In genomic region chrX:65707153-65707552, GRCh38 we compare ENCODE assay signal across 8 cellular contexts. TPM values are rescaled to one million over a fixed set of nuclear protein-coding genes. Genes with fewer than 3 reads are reported as not detected.
DNase-seq lines count a peak whose midpoint lies in the region; ATAC-seq and TF ChIP-seq lines count a peak whose summit lies in the region.

No MANE protein-coding gene starts in this region.

- no peaks in the 10 kb centered on the region for H3K27me3 ChIP-seq in heart left ventricle
- H3K27me3 ChIP-seq in muscle layer of duodenum (ENCODE audit: low read depth, low read length) = no peaks in the 10 kb centered on the region

- no peak for TF ChIP-seq POLR2A in heart left ventricle (IDR thresholded peaks at IDR 0.05)

- no peaks in the 10 kb centered on the region for H3K27me3 Mint-ChIP-seq in activated naive CD8-positive, alpha-beta T cell treated with anti-CD3 and anti-CD28 coated beads, Interleukin-2, amount 50 U/mL, for 24 hours

- H3K36me3 ChIP-seq in heart left ventricle (no peaks in the 10 kb centered on the region), muscle layer of duodenum (ENCODE audit: control insufficient read depth in 1 of 2, insufficient read depth in 2 of 2, low read length in 2 of 2) (no peaks in the 10 kb centered on the region), urinary bladder (ENCODE audit: insufficient read depth) (no peaks in the 10 kb centered on the region)

- no peak for DNase-seq in heart left ventricle
- DNase-seq in Right ventricle myocardium superior = no peak
- no peak for DNase-seq in activated naive CD8-positive, alpha-beta T cell treated with anti-CD3 and anti-CD28 coated beads, Interleukin-2, amount 50 U/mL, for 24 hours
- DNase-seq in NCI-H446 treated with DMSO at 0.1 percent for 48 hours (lab: John Stamatoyannopoulos, UW) = no peak
- DNase-seq in NCI-H128 (lab: John Stamatoyannopoulos, UW; ENCODE audit: unreplicated experiment) = no peak
- no peak for DNase-seq in G401 (ENCODE audit: low spot score)

- peaks cover 43% of the 10 kb centered on the region for H3K36me3 Mint-ChIP-seq in activated naive CD8-positive, alpha-beta T cell treated with anti-CD3 and anti-CD28 coated beads, Interleukin-2, amount 50 U/mL, for 24 hours (ENCODE audit: low read depth)

- in situ Hi-C loops in G401 (cut with HindIII; ENCODE audit: low sequenced_read_pairs) = no loop called here

- peaks cover 74% of the 10 kb centered on the region for H3K4me1 Mint-ChIP-seq in activated naive CD8-positive, alpha-beta T cell treated with anti-CD3 and anti-CD28 coated beads, Interleukin-2, amount 50 U/mL, for 24 hours

- H3K9me3 ChIP-seq in heart left ventricle (no peaks in the 10 kb centered on the region), muscle layer of duodenum (ENCODE audit: control insufficient read depth in 1 of 2, low read length in 2 of 2) (no peaks in the 10 kb centered on the region)

- H3K4me1 ChIP-seq in heart left ventricle (peaks cover 0 to 82% (median 52%) of the 10 kb centered on the region in 12 donors), muscle layer of duodenum (ENCODE audit: control insufficient read depth in 1 of 2, insufficient read depth in 2 of 2, low read length in 2 of 2) (peaks cover 7 to 20% of the 10 kb centered on the region in 2 donors), urinary bladder (ENCODE audit: insufficient read depth) (peaks cover 5% of the 10 kb centered on the region)

- H3K4me3 ChIP-seq in heart left ventricle (no peak overlapping the region), muscle layer of duodenum (ENCODE audit: low read depth in 1 of 2, low read length in 2 of 2) (no peak overlapping the region), urinary bladder (ENCODE audit: low read depth, low read length) (no peak overlapping the region)

- H3K27ac ChIP-seq in heart left ventricle (peak overlapping the region in 11 of 12 donors; percentile 31 to 85 (median 78)), muscle layer of duodenum (ENCODE audit: low read length) (peak overlapping the region; percentile 74), urinary bladder (ENCODE audit: low read depth) (peak overlapping the region; percentile 15)

- no peak for ATAC-seq in heart left ventricle
- no peak for ATAC-seq in Right ventricle myocardium superior (ENCODE audit: poor library complexity)
- ATAC-seq in activated naive CD8-positive, alpha-beta T cell treated with anti-CD3 and anti-CD28 coated beads, Interleukin-2, amount 50 U/mL, for 24 hours = no peak

- H3K9me3 Mint-ChIP-seq in activated naive CD8-positive, alpha-beta T cell treated with anti-CD3 and anti-CD28 coated beads, Interleukin-2, amount 50 U/mL, for 24 hours = peaks cover 4% of the 10 kb centered on the region

- peak overlapping the region; percentile 53 for H3K4me3 Mint-ChIP-seq in activated naive CD8-positive, alpha-beta T cell treated with anti-CD3 and anti-CD28 coated beads, Interleukin-2, amount 50 U/mL, for 24 hours

- TF ChIP-seq CTCF in heart left ventricle (IDR thresholded peaks at IDR 0.05) = no peak

- intact Hi-C loops in heart left ventricle (cut with DNase I) = loop anchor here in 7 of 10 donors (2.0 to 10.0 kb wide), 7 partner anchors 14 to 280 kb away; partner anchors contain the start of gene MSN (in 2 of the 7)
- intact Hi-C loops in Right ventricle myocardium superior (cut with DNase I) = loop anchor here (5.0 to 10.0 kb wide), 2 partner anchors 40 to 112 kb away; partner anchors contain the start of gene MSN

- 33 to 56% (median 47%) methylated on average over 2 of the region's 2 CpGs for WGBS in heart left ventricle, 4 donors
- WGBS in urinary bladder = 37% methylated on average over 2 of the region's 2 CpGs

- H3K27ac Mint-ChIP-seq in activated naive CD8-positive, alpha-beta T cell treated with anti-CD3 and anti-CD28 coated beads, Interleukin-2, amount 50 U/mL, for 24 hours = peak overlapping the region; percentile 93

RNA-seq across cellular contexts. Expression of gene MSN, which starts 39.7 kb away (rescaled TPM):
- total RNA-seq in heart left ventricle (100 to 1,000 TPM in 8 of 9 donors, 10 to 100 TPM in 1; 99.6 to 298 (median 153) TPM), Right ventricle myocardium superior (97.6 TPM), urinary bladder (76.3 TPM)
- polyA plus RNA-seq in heart left ventricle (100 to 1,000 TPM in 1 of 2 donors, 10 to 100 TPM in 1; 48.9 to 178 TPM), urinary bladder (184 TPM)
- 87.3 and 122 TPM in 2 replicates for total RNA-seq in G401 (2014; rRNA removed; shearing (Covaris generic))

Comparison
In these comparisons a context has a peak if more than half of its experiments do, and no peak if none do; other contexts are left out.
1. H3K27ac ChIP-seq: peak in every context shown above with its lines; median percentile 78 in heart left ventricle; 74 in muscle layer of duodenum; 15 in urinary bladder.